In genomic region chr3:34508732-34509131, GRCh38 we compare ENCODE assay signal across 28 cellular contexts.
"Had no signal": no experiment of that assay in that cellular context is flagged by ENCODE, and none has a peak within 500 bp of the region (broad histone marks: within the 10 kb centered on the region; RNA-seq: fewer than 3 reads in every experiment).

No MANE protein-coding gene starts in this region.

- H3K9me3 ChIP-seq: ovary, psoas muscle, right lobe of liver, sigmoid colon, stomach, thoracic aorta, thyroid gland, tibial nerve, upper lobe of left lung, uterus had no signal

- H3K27ac Mint-ChIP-seq: natural killer cell; nephron; neural progenitor cell; progenitor cell of endocrine pancreas; stimulated activated effector memory CD8-positive, alpha-beta T cell treated with anti-CD3 and anti-CD28 coated beads, Interleukin-12 subunit alpha, Interleukin-12 subunit beta, amount 100 ng/mL, for 72 hours; stimulated activated naive B cell treated with anti-CD40 and anti-IgM and Interleukin-4, amounts not matched to agents 10 μg/mL and 1 μg/mL and 100 μg/mL, for 72 hours; stimulated activated naive CD8-positive, alpha-beta T cell treated with anti-CD3 and anti-CD28 coated beads, Interleukin-15, Interleukin-2, amounts not matched to agents 100 ng/mL and 50 ng/mL, for 24 hours had no signal

- H3K9me3 Mint-ChIP-seq: nephron, neural progenitor cell had no signal

- H3K9ac ChIP-seq: neural progenitor cell, parathyroid adenoma had no signal

- H3K27me3 Mint-ChIP-seq: progenitor cell of endocrine pancreas; stimulated activated naive B cell treated with anti-CD40 and anti-IgM and Interleukin-4, amounts not matched to agents 10 μg/mL and 1 μg/mL and 100 μg/mL, for 72 hours had no signal

- FAIRE-seq: small intestine had no signal

- H3K4me3 ChIP-seq: neural progenitor cell, ovary, psoas muscle, right lobe of liver, sigmoid colon, stomach, thoracic aorta, thyroid gland, tibial nerve, upper lobe of left lung, uterus had no signal

- DNase-seq: natural killer cell; occipital lobe; ovary; posterior cingulate gyrus; psoas muscle; right cardiac atrium; right lobe of liver; sigmoid colon; small intestine; stimulated activated CD4-positive, alpha-beta T cell treated with anti-CD3 and anti-CD28 coated beads, Interleukin-15, amount 100 ng/mL, for 24 hours; stimulated activated CD4-positive, alpha-beta T cell treated with anti-CD3 and anti-CD28 coated beads, Interleukin-2, amount 100 ng/mL, for 24 hours; stimulated activated CD4-positive, alpha-beta T cell treated with anti-CD3 and anti-CD28 coated beads, Interleukin-2, amount 100 ng/mL, for 48 hours; stimulated activated CD4-positive, alpha-beta T cell treated with anti-CD3 and anti-CD28 coated beads, Interleukin-4, amount 100 ng/mL, for 24 hours; stimulated activated naive B cell treated with anti-CD40 and anti-IgM and Interleukin-4, amounts not matched to agents 10 μg/mL and 1 μg/mL and 100 μg/mL, for 72 hours; stimulated activated naive CD4-positive, alpha-beta T cell treated with Interleukin-2 at 50 U/mL for 16 hours; stomach; thyroid gland; trophoblast cell; uterus had no signal

- H3K79me2 ChIP-seq: parathyroid adenoma had no signal

- H3K36me3 ChIP-seq: neural progenitor cell, ovary, right lobe of liver, sigmoid colon, stomach, thoracic aorta, thyroid gland, tibial nerve, upper lobe of left lung, uterus had no signal

- H3K4me3 Mint-ChIP-seq: natural killer cell; nephron; neural progenitor cell; stimulated activated effector memory CD8-positive, alpha-beta T cell treated with anti-CD3 and anti-CD28 coated beads, Interleukin-12 subunit alpha, Interleukin-12 subunit beta, amount 100 ng/mL, for 72 hours; stimulated activated naive B cell treated with anti-CD40 and anti-IgM and Interleukin-4, amounts not matched to agents 10 μg/mL and 1 μg/mL and 100 μg/mL, for 72 hours; stimulated activated naive CD8-positive, alpha-beta T cell treated with anti-CD3 and anti-CD28 coated beads, Interleukin-15, Interleukin-2, amounts not matched to agents 100 ng/mL and 50 ng/mL, for 24 hours had no signal

- ATAC-seq: natural killer cell; psoas muscle; right cardiac atrium; right lobe of liver; stimulated activated effector memory CD8-positive, alpha-beta T cell treated with anti-CD3 and anti-CD28 coated beads, Interleukin-12 subunit alpha, Interleukin-12 subunit beta, amount 100 ng/mL, for 72 hours; stimulated activated naive B cell treated with anti-CD40 and anti-IgM and Interleukin-4, amounts not matched to agents 10 μg/mL and 1 μg/mL and 100 μg/mL, for 72 hours had no signal

- H3K4me1 ChIP-seq: neural progenitor cell, parathyroid adenoma, psoas muscle, right lobe of liver, sigmoid colon, stomach, thyroid gland, tibial nerve, upper lobe of left lung, uterus had no signal

- H3K27me3 ChIP-seq: neural progenitor cell, ovary, right lobe of liver, sigmoid colon, stomach, thyroid gland, tibial nerve, upper lobe of left lung, uterus had no signal

- H3K27ac ChIP-seq: neural progenitor cell, ovary, parathyroid adenoma, psoas muscle, right lobe of liver, sigmoid colon, stomach, thoracic aorta, thyroid gland, tibial nerve, upper lobe of left lung, uterus had no signal

- H3K4me2 ChIP-seq: neural progenitor cell had no signal

- H3K4me1 Mint-ChIP-seq: natural killer cell; stimulated activated effector memory CD8-positive, alpha-beta T cell treated with anti-CD3 and anti-CD28 coated beads, Interleukin-12 subunit alpha, Interleukin-12 subunit beta, amount 100 ng/mL, for 72 hours had no signal

- H3K36me3 Mint-ChIP-seq: natural killer cell; neural progenitor cell; stimulated activated effector memory CD8-positive, alpha-beta T cell treated with anti-CD3 and anti-CD28 coated beads, Interleukin-12 subunit alpha, Interleukin-12 subunit beta, amount 100 ng/mL, for 72 hours had no signal

- H2AFZ ChIP-seq: neural progenitor cell, parathyroid adenoma had no signal
